In genomic region chr6:134175532-134176282, GRCh38 we compare ENCODE assay signal across 8 cellular contexts.
DNase-seq lines count a peak whose midpoint lies in the region; ATAC-seq and TF ChIP-seq lines count a peak whose summit lies in the region.

No MANE protein-coding gene starts in this region.

- peaks cover 0 to 3% (median 0%) of the 10 kb centered on the region in 7 donors for H3K9me3 Mint-ChIP-seq in CD14-positive monocyte

- intact Hi-C loops in CD14-positive monocyte (cut with micrococcal nuclease): loop anchor here (2.0 to 10.0 kb wide), 8 partner anchors 42 to 539 kb away; no protein-coding TSS in a partner anchor

- peaks cover 2 to 4% (median 3%) of the 10 kb centered on the region in 3 donors for H3K27me3 Mint-ChIP-seq in CD14-positive monocyte (ENCODE audit: low read depth in 3 of 3)

- no peak for TF ChIP-seq CTCF in CD14-positive monocyte (IDR thresholded peaks at IDR 0.05)
- TF ChIP-seq CTCF in epithelial cell of esophagus (IDR thresholded peaks at IDR 0.05; ENCODE audit: insufficient read depth, low read depth, low read length, missing control alignments): no peak

- peak overlapping the region; percentile 61 for H3K4me3 ChIP-seq in Jurkat, Clone E6-1 (ENCODE audit: low read length)
- H3K4me3 ChIP-seq in epithelial cell of esophagus (ENCODE audit: low read length) (peak overlapping the region; percentile 95), mononuclear cell (ENCODE audit: low read length) (peak overlapping the region; percentile 86)

- H3K4me3 Mint-ChIP-seq in CD14-positive monocyte: peak overlapping the region; percentile 99 to 100

- peak; percentile 4 for ATAC-seq in GM21390 (IDR thresholded peaks at IDR 0.05; ENCODE audit: unreplicated experiment)

- H3K27me3 ChIP-seq in mononuclear cell (ENCODE audit: insufficient read depth, low read length): no peaks in the 10 kb centered on the region

- H3K4me1 ChIP-seq in mononuclear cell (ENCODE audit: insufficient read depth, low read length): peaks cover 52% of the 10 kb centered on the region

- peaks cover 43 to 48% of the 10 kb centered on the region in 2 donors for H3K36me3 Mint-ChIP-seq in CD14-positive monocyte

- DNase-seq in CD14-positive monocyte (ENCODE audit: low spot score) (peak; percentile 76), epithelial cell of esophagus (ENCODE audit: low read depth) (peak; percentile 71), NCI-H1105 (lab: John Stamatoyannopoulos, UW) (no peak)
- no peak for DNase-seq in Jurkat, Clone E6-1 (ENCODE audit: low read depth, low spot score)
- peak; percentile 41 for DNase-seq in activated CD4-positive, alpha-beta T cell treated with anti-CD3 and anti-CD28 coated beads, Interleukin-2, amount 50 U/mL, for 1 hour
- DNase-seq in stimulated activated naive CD4-positive, alpha-beta T cell treated with Interleukin-2 at 50 U/mL for 16 hours (lab: John Stamatoyannopoulos, UW): peak; percentile 44

- peak overlapping the region; percentile 97 to 100 (median 99) for H3K27ac Mint-ChIP-seq in CD14-positive monocyte

- H3K9me3 ChIP-seq in mononuclear cell (ENCODE audit: low read depth, low read length): no peaks in the 10 kb centered on the region

- peaks cover 50% of the 10 kb centered on the region for H3K4me1 Mint-ChIP-seq in CD14-positive monocyte

Comparison
In these comparisons a context has a peak if more than half of its experiments do, and no peak if none do; other contexts are left out.
1. DNase-seq: peak in CD14-positive monocyte (single experiment), activated CD4-positive, alpha-beta T cell treated with anti-CD3 and anti-CD28 coated beads, Interleukin-2, amount 50 U/mL, for 1 hour (single experiment), epithelial cell of esophagus (single experiment) and stimulated activated naive CD4-positive, alpha-beta T cell treated with Interleukin-2 at 50 U/mL for 16 hours (single experiment); none in Jurkat, Clone E6-1 (single experiment) and NCI-H1105 (single experiment).
2. Peak in every context shown above with its lines, with median percentiles within 50 percentile points of each other: H3K4me3 ChIP-seq.